In the genomic region with DNA sequence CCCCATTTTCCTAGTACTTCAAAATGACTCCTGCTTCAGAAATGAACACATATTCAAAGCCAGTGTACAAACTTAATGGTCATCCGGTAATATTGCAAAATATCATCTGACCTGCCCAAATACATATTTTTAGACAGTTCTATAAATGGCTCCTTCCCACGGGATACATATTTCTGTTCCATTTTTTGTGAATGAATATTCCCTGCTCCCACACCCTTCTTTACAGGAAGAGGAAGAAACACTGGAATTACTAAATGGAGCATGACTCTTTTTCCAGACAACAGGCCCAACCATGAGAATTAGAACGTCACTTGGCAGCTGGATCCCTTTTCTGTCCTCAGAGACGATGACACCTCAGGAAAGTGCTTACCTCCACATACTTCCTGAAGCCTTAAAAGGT, we compare ENCODE assay signal across 10 cellular contexts. TPM values are rescaled to one million over a fixed set of nuclear protein-coding genes. Genes with fewer than 3 reads are reported as not detected.
DNase-seq lines count a peak whose midpoint lies in the region; ATAC-seq lines count a peak whose summit lies in the region.
"Had no signal": no experiment of that assay in that cellular context is flagged by ENCODE, and none has a peak within 500 bp of the region (broad histone marks: within the 10 kb centered on the region; RNA-seq: fewer than 3 reads in every experiment).

No MANE protein-coding gene starts in this region.

- H3K27me3 Mint-ChIP-seq in activated T-cell treated with anti-CD3 and anti-CD28 coated beads, Interleukin-2, amount 50 U/mL, for 4 hours (ENCODE audit: low read depth), result no peaks in the 10 kb centered on the region

- in situ Hi-C loops in G401 (cut with HindIII; ENCODE audit: low sequenced_read_pairs), result no loop called here

- no peak overlapping the region for H3K4me3 ChIP-seq in skeletal muscle cell (ENCODE audit: low read depth, low read length)

- H3K9me3 Mint-ChIP-seq in activated T-cell treated with anti-CD3 and anti-CD28 coated beads, Interleukin-2, amount 50 U/mL, for 4 hours, result peaks cover 5% of the 10 kb centered on the region

- ATAC-seq in left cardiac atrium (peak; percentile 79 to 87), GM18858 (IDR thresholded peaks at IDR 0.05; ENCODE audit: unreplicated experiment) (no peak), HG03432 (IDR thresholded peaks at IDR 0.05; ENCODE audit: unreplicated experiment) (no peak)
- no peak for ATAC-seq in activated T-cell treated with anti-CD3 and anti-CD28 coated beads, Interleukin-2, amount 50 U/mL, for 4 hours

- intact Hi-C loops in left cardiac atrium (cut with DNase I), result no loop called here

- H3K4me1 Mint-ChIP-seq in activated T-cell treated with anti-CD3 and anti-CD28 coated beads, Interleukin-2, amount 50 U/mL, for 4 hours (ENCODE audit: low read depth), result peaks cover 8% of the 10 kb centered on the region

- H3K36me3 Mint-ChIP-seq in activated T-cell treated with anti-CD3 and anti-CD28 coated beads, Interleukin-2, amount 50 U/mL, for 4 hours (ENCODE audit: insufficient read depth), result no peaks in the 10 kb centered on the region

- peak; percentile 23 for DNase-seq in G401 (ENCODE audit: low spot score)
- peak; percentile 93 for DNase-seq in amniotic epithelial cell (ENCODE audit: low read depth)
- DNase-seq in left cardiac atrium, result peak; percentile 34
- DNase-seq in skeletal muscle cell (ENCODE audit: low read depth), result peak; percentile 36
- no peak for DNase-seq in activated T-cell treated with anti-CD3 and anti-CD28 coated beads, Interleukin-2, amount 50 U/mL, for 4 hours
- no peak for DNase-seq in nucleus accumbens (lab: John Stamatoyannopoulos, UW)

- no peak overlapping the region for H3K4me3 Mint-ChIP-seq in activated T-cell treated with anti-CD3 and anti-CD28 coated beads, Interleukin-2, amount 50 U/mL, for 4 hours
- H3K4me3 Mint-ChIP-seq: activated T-helper 1 cell treated with anti-CD3 and anti-CD28 coated beads, Interleukin-12 subunit alpha, Interleukin-12 subunit beta, Interleukin-2, Interleukin-4 antibody, amounts not matched to agents 30 ng/mL and 10 ng/mL and 1 ng/mL, durations not matched to agents 14 hours and 24 hours and 36 hours; T-helper 2 cell treated with Interferon-gamma antibody and Interleukin-4, amounts not matched to agents 5 μg/mL and 100 μg/mL, for 36 hours had no signal

RNA-seq across cellular contexts. Expression of a gene that starts 38.0 kb away (rescaled TPM):
- total RNA-seq in G401 (2014; rRNA removed; shearing (Covaris generic)), result 0.68 and 8.5 TPM in 2 replicates
- total RNA-seq in left cardiac atrium, result 10 to 100 TPM; 35.7 to 41.1 TPM
- total RNA-seq in activated T-cell treated with anti-CD3 and anti-CD28 coated beads, Interleukin-2, amount 50 U/mL, for 4 hours, result 10 to 100 TPM; 61.0 to 78.6 (median 70.4) TPM

Comparison
In these comparisons a context has a peak if more than half of its experiments do, and no peak if none do; other contexts are left out.
1. DNase-seq: peak in G401 (single experiment), amniotic epithelial cell (single experiment), left cardiac atrium (single experiment) and skeletal muscle cell (single experiment); none in activated T-cell treated with anti-CD3 and anti-CD28 coated beads, Interleukin-2, amount 50 U/mL, for 4 hours (single experiment) and nucleus accumbens (0 of 56).
2. ATAC-seq: peak in left cardiac atrium (2 of 2); none in GM18858 (single experiment), HG03432 (single experiment) and activated T-cell treated with anti-CD3 and anti-CD28 coated beads, Interleukin-2, amount 50 U/mL, for 4 hours (0 of 2).